In genomic region chr15:35282965-35283496, GRCh38 we compare ENCODE assay signal across 9 cellular contexts.
"Had no signal": no experiment of that assay in that cellular context is flagged by ENCODE, and none has a peak within 500 bp of the region (broad histone marks: within the 10 kb centered on the region; RNA-seq: fewer than 3 reads in every experiment).

No MANE protein-coding gene starts in this region.

- H3K27ac ChIP-seq: GM23248, KMS-11 had no signal

- H2AFZ ChIP-seq: GM23248 had no signal

- H3K4me3 ChIP-seq: GM23248, HAP-1 had no signal

- H3K9ac ChIP-seq: GM23248, KMS-11 had no signal

- H3K9me3 ChIP-seq: HAP-1 had no signal

- FAIRE-seq: HTR-8/SVneo had no signal

- ATAC-seq: HCT116 had no signal

- H3K36me3 ChIP-seq: HAP-1 had no signal

- H3K4me2 ChIP-seq: KMS-11 had no signal

- DNase-seq: GM23248, GOT3, H7, IMR-90, KBM-7 had no signal
